In the genomic region with DNA sequence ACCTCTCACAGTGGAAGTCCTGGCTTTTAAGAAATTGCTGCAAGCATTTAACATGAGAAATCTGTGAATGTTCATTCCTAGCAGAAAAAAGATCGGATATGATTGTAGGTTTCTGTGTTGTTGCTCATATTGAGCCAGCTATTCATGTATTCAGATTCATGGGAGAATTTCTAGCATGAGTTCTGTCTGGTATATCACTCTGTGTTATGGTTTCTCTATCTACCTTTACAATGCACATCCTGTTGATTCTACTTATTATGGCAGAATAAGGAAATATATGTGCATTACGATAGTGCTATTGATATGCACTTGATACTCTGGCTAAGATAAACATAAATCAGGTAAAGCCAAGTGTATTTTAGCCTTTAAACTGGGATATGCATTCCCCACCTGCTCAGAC, we compare ENCODE assay signal across 16 cellular contexts.
DNase-seq lines count a peak whose midpoint lies in the region; ATAC-seq and TF ChIP-seq lines count a peak whose summit lies in the region.
"Had no signal": no experiment of that assay in that cellular context is flagged by ENCODE, and none has a peak within 500 bp of the region (broad histone marks: within the 10 kb centered on the region; RNA-seq: fewer than 3 reads in every experiment).

No MANE protein-coding gene starts in this region.

- ATAC-seq in activated T-helper 17 cell treated with anti-CD3 and anti-CD28 coated beads, Interleukin-2, amount 50 U/mL, for 72 hours (replicated peaks): peak; percentile 12
- ATAC-seq in stimulated activated naive B cell treated with anti-CD40 and anti-IgM and Interleukin-4, amounts not matched to agents 10 μg/mL and 1 μg/mL and 100 μg/mL, for 72 hours (replicated peaks): no peak
- ATAC-seq: naive thymus-derived CD8-positive, alpha-beta T cell had no signal

- H3K27me3 Mint-ChIP-seq in activated T-cell treated with anti-CD3 and anti-CD28 coated beads, Interleukin-2, amount 50 U/mL, for 24 hours: no peaks in the 10 kb centered on the region
- H3K27me3 Mint-ChIP-seq in activated T-helper 17 cell treated with anti-CD3 and anti-CD28 coated beads, Interleukin-2, amount 50 U/mL, for 72 hours: no peaks in the 10 kb centered on the region
- no peaks in the 10 kb centered on the region for H3K27me3 Mint-ChIP-seq in stimulated activated naive B cell treated with anti-CD40 and anti-IgM and Interleukin-4, amounts not matched to agents 10 μg/mL and 1 μg/mL and 100 μg/mL, for 72 hours

- no peaks in the 10 kb centered on the region for H3K36me3 Mint-ChIP-seq in activated T-cell treated with anti-CD3 and anti-CD28 coated beads, Interleukin-2, amount 50 U/mL, for 24 hours (ENCODE audit: low read depth)
- no peaks in the 10 kb centered on the region for H3K36me3 Mint-ChIP-seq in activated T-helper 17 cell treated with anti-CD3 and anti-CD28 coated beads, Interleukin-2, amount 50 U/mL, for 72 hours (ENCODE audit: low read depth)
- H3K36me3 Mint-ChIP-seq in stimulated activated naive B cell treated with anti-CD40 and anti-IgM and Interleukin-4, amounts not matched to agents 10 μg/mL and 1 μg/mL and 100 μg/mL, for 72 hours: no peaks in the 10 kb centered on the region
- H3K36me3 Mint-ChIP-seq: naive thymus-derived CD8-positive, alpha-beta T cell had no signal

- no peaks in the 10 kb centered on the region for H3K9me3 ChIP-seq in KOPT-K1 (ENCODE audit: insufficient read depth, low read length, poor library complexity, severe bottlenecking)
- no peaks in the 10 kb centered on the region for H3K9me3 ChIP-seq in left ventricle myocardium inferior (replicated peaks)
- H3K9me3 ChIP-seq: lower lobe of right lung, psoas muscle, transverse colon had no signal

- H3K4me3 Mint-ChIP-seq in activated T-cell treated with anti-CD3 and anti-CD28 coated beads, Interleukin-2, amount 50 U/mL, for 24 hours: peak overlapping the region; percentile 52
- H3K4me3 Mint-ChIP-seq in activated T-helper 17 cell treated with anti-CD3 and anti-CD28 coated beads, Interleukin-2, amount 50 U/mL, for 72 hours: peak overlapping the region; percentile 85
- peak overlapping the region; percentile 66 to 72 for H3K4me3 Mint-ChIP-seq in stimulated activated naive B cell treated with anti-CD40 and anti-IgM and Interleukin-4, amounts not matched to agents 10 μg/mL and 1 μg/mL and 100 μg/mL, for 72 hours

- H3K4me1 ChIP-seq in left ventricle myocardium inferior: peaks cover 19% of the 10 kb centered on the region

- intact Hi-C loops in left ventricle myocardium inferior (cut with micrococcal nuclease): no loop called here

- no peak for DNase-seq in activated T-cell treated with anti-CD3 and anti-CD28 coated beads, Interleukin-2, amount 50 U/mL, for 24 hours
- no peak for DNase-seq in activated T-cell treated with anti-CD3 and anti-CD28 coated beads for 4 hours
- no peak for DNase-seq in stimulated activated naive B cell treated with anti-CD40 and anti-IgM and Interleukin-4, amounts not matched to agents 10 μg/mL and 1 μg/mL and 100 μg/mL, for 72 hours
- DNase-seq in left ventricle myocardium inferior: no peak
- DNase-seq in NCI-H128 (lab: John Stamatoyannopoulos, UW; ENCODE audit: unreplicated experiment): no peak
- no peak for DNase-seq in HuH-7.5 (ENCODE audit: low spot score)
- DNase-seq: lower lobe of right lung; naive thymus-derived CD8-positive, alpha-beta T cell; NCI-H1105; NCI-H2171; NCI-H748 treated with DMSO at 0.1 percent for 48 hours; psoas muscle; transverse colon had no signal

- H3K27me3 ChIP-seq in left ventricle myocardium inferior (ENCODE audit: low read depth): no peaks in the 10 kb centered on the region
- H3K27me3 ChIP-seq: transverse colon had no signal

- H3K36me3 ChIP-seq in KOPT-K1 (ENCODE audit: insufficient read depth, low read length) (no peaks in the 10 kb centered on the region), left ventricle myocardium inferior (no peaks in the 10 kb centered on the region)
- H3K36me3 ChIP-seq: lower lobe of right lung, transverse colon had no signal

- H3K4me1 Mint-ChIP-seq in activated T-cell treated with anti-CD3 and anti-CD28 coated beads, Interleukin-2, amount 50 U/mL, for 24 hours (ENCODE audit: low read depth): peaks cover 21% of the 10 kb centered on the region
- H3K4me1 Mint-ChIP-seq in activated T-helper 17 cell treated with anti-CD3 and anti-CD28 coated beads, Interleukin-2, amount 50 U/mL, for 72 hours: peaks cover 13% of the 10 kb centered on the region
- peaks cover 17 to 29% of the 10 kb centered on the region in 2 donors for H3K4me1 Mint-ChIP-seq in stimulated activated naive B cell treated with anti-CD40 and anti-IgM and Interleukin-4, amounts not matched to agents 10 μg/mL and 1 μg/mL and 100 μg/mL, for 72 hours

- no peak overlapping the region for H3K27ac Mint-ChIP-seq in activated T-cell treated with anti-CD3 and anti-CD28 coated beads, Interleukin-2, amount 50 U/mL, for 24 hours
- H3K27ac Mint-ChIP-seq in activated T-helper 17 cell treated with anti-CD3 and anti-CD28 coated beads, Interleukin-2, amount 50 U/mL, for 72 hours: no peak overlapping the region
- H3K27ac Mint-ChIP-seq in stimulated activated naive B cell treated with anti-CD40 and anti-IgM and Interleukin-4, amounts not matched to agents 10 μg/mL and 1 μg/mL and 100 μg/mL, for 72 hours: no peak overlapping the region
- H3K27ac Mint-ChIP-seq: naive thymus-derived CD8-positive, alpha-beta T cell had no signal

- no peak for TF ChIP-seq CTCF in left ventricle myocardium inferior (IDR thresholded peaks at IDR 0.05; ENCODE audit: borderline replicate concordance)

- H3K9me3 Mint-ChIP-seq in activated T-cell treated with anti-CD3 and anti-CD28 coated beads, Interleukin-2, amount 50 U/mL, for 24 hours: no peaks in the 10 kb centered on the region
- no peaks in the 10 kb centered on the region for H3K9me3 Mint-ChIP-seq in activated T-helper 17 cell treated with anti-CD3 and anti-CD28 coated beads, Interleukin-2, amount 50 U/mL, for 72 hours
- H3K9me3 Mint-ChIP-seq in stimulated activated naive B cell treated with anti-CD40 and anti-IgM and Interleukin-4, amounts not matched to agents 10 μg/mL and 1 μg/mL and 100 μg/mL, for 72 hours: no peaks in the 10 kb centered on the region
- H3K9me3 Mint-ChIP-seq: naive thymus-derived CD8-positive, alpha-beta T cell had no signal

- H3K4me3 ChIP-seq in left ventricle myocardium inferior: no peak overlapping the region
- H3K4me3 ChIP-seq: K562, lower lobe of right lung, transverse colon had no signal

- H3K27ac ChIP-seq in KOPT-K1 (ENCODE audit: low read depth, low read length, poor library complexity, severe bottlenecking): peak overlapping the region; percentile 71
- H3K27ac ChIP-seq in left ventricle myocardium inferior (replicated peaks): no peak overlapping the region
- H3K27ac ChIP-seq: lower lobe of right lung, psoas muscle had no signal
